ENCODE assay signal across 34 cellular contexts in the genomic region with DNA sequence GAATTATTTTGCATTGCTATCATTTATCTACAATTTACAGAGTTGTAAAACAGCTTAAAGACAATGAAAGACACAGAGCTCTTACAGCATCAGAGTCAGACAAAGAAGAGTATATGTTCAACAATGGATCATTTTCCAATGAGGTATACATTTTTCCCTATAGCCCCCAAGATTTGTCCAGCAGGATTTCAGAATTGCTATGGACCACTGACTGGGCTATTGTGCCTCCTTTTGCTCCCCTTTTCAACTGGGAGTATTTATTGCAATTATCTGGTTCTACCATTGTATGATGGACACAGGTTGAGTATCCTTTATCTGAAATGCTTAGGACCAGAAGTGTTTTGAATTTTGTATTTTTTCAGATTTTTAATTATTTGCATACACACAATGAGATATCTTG.
"Had no signal": no experiment of that assay in that cellular context is flagged by ENCODE, and none has a peak within 500 bp of the region (broad histone marks: within the 10 kb centered on the region; RNA-seq: fewer than 3 reads in every experiment).

No MANE protein-coding gene starts in this region.

- H3K27me3 ChIP-seq: ascending aorta, body of pancreas, brain microvascular endothelial cell, breast epithelium, cardiac muscle cell had no signal

- DNase-seq: activated effector memory CD4-positive, alpha-beta T cell treated with anti-CD3 and anti-CD28 coated beads, Interleukin-2, amount 50 U/mL, for 16 hours; activated effector memory CD4-positive, alpha-beta T cell treated with Interleukin-2 at 50 U/mL for 16 hours; activated gamma-delta T cell; activated gamma-delta T cell treated with Interleukin-2 at 50 U/mL for 16 hours; activated naive CD4-positive, alpha-beta T cell; activated naive CD4-positive, alpha-beta T cell treated with anti-CD3 and anti-CD28 coated beads for 36 hours; activated naive CD4-positive, alpha-beta T cell treated with anti-CD3 and anti-CD28 coated beads, Interleukin-2, amount 10 ng/mL, durations not matched to agents 7 days and 5 days; activated naive CD4-positive, alpha-beta T cell treated with anti-CD3 and anti-CD28 coated beads, Interleukin-2, amount 50 U/mL, for 16 hours; activated naive CD4-positive, alpha-beta T cell treated with Interleukin-2 at 50 U/mL for 16 hours; activated naive CD8-positive, alpha-beta T cell treated with anti-CD3 and anti-CD28 coated beads for 36 hours; activated naive CD8-positive, alpha-beta T cell treated with anti-CD3 and anti-CD28 coated beads, Interleukin-2, amount 10 ng/mL, durations not matched to agents 7 days and 5 days; activated naive CD8-positive, alpha-beta T cell treated with anti-CD3 and anti-CD28 coated beads, Interleukin-2, amount 50 U/mL, for 24 hours; activated T-cell treated with anti-CD3 and anti-CD28 coated beads, Interleukin-2, amount 50 U/mL, for 1 hour; activated T-cell treated with anti-CD3 and anti-CD28 coated beads, Interleukin-2, amount 50 U/mL, for 24 hours; activated T-cell treated with anti-CD3 and anti-CD28 coated beads, Interleukin-2, amount 50 U/mL, for 4 hours; activated T-cell treated with anti-CD3 and anti-CD28 coated beads, Interleukin-2, amount 50 U/mL, for 48 hours; activated T-cell treated with anti-CD3 and anti-CD28 coated beads, Interleukin-2, amount 50 U/mL, for 72 hours; adrenal gland; amniotic stem cell; amygdala; anterior cingulate cortex; aorta; body of pancreas; brain microvascular endothelial cell; caudate nucleus; central memory CD4-positive, alpha-beta T cell; cerebellar nuclear complex had no signal

- H3K36me3 ChIP-seq: adrenal gland, ascending aorta, brain microvascular endothelial cell, breast epithelium, cardiac muscle cell had no signal

- H3K4me1 ChIP-seq: adrenal gland, ascending aorta, body of pancreas, breast epithelium had no signal

- FAIRE-seq: astrocyte, bronchial epithelial cell had no signal

- H3K9me3 ChIP-seq: ascending aorta, body of pancreas had no signal

- H3K27ac ChIP-seq: adrenal gland, ascending aorta, body of pancreas, brain microvascular endothelial cell, breast epithelium, cardiac muscle cell had no signal

- ATAC-seq: activated naive CD4-positive, alpha-beta T cell treated with anti-CD3 and anti-CD28 coated beads, Interleukin-2, amount 50 U/mL, for 72 hours; activated naive CD8-positive, alpha-beta T cell treated with anti-CD3 and anti-CD28 coated beads, Interleukin-2, amount 50 U/mL, for 24 hours; activated T-cell treated with anti-CD3 and anti-CD28 coated beads, Interleukin-2, amount 50 U/mL, for 4 hours; activated T-cell treated with anti-CD3 and anti-CD28 coated beads, Interleukin-2, amount 50 U/mL, for 72 hours; activated T-helper 17 cell treated with anti-CD3 and anti-CD28 coated beads, Interleukin-2, amount 50 U/mL, for 72 hours; body of pancreas had no signal

- H3K4me3 ChIP-seq: adrenal gland, ascending aorta, body of pancreas, breast epithelium, cardiac muscle cell had no signal
